Comparison of ENCODE assay signal across 7 cellular contexts in the genomic region with DNA sequence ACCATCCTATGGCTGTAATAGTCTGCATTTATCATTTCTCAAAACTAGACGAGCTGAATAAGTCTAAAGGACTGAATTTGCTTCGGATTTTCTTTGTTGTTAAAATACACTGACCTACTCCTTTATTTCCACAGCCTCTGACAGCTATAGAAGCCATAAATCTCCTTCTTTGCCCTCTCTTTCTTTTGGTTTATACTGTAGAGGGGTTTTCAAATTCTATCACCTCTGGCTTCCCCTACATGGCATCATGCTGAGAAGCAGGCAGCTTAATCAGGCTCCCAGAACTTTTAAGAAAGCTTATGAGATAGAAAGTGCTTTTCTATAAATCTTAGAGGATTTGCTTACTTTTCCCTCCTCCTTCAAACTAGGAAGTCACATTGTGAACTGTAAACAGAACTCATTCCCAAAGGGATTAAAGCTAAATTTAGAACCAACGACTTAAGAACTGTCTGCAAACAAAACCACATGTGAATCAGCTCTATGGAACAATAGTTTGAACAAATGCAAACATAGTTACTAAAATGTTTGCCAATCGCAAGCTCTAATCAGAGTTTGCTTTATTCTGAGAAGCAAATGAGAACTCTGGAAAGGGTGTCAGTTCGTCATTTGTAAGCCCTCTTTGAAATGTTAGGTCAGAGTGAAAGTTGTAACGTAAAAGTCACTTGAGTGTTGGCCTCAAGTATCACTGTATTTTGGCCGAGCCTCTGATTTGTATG.
DNase-seq lines count a peak whose midpoint lies in the region; ATAC-seq, FAIRE-seq and TF ChIP-seq lines count a peak whose summit lies in the region.

No MANE protein-coding gene starts in this region.

- H3K27ac ChIP-seq in tibial nerve = peak overlapping the region in 3 of 4 donors; percentile 8 to 70 (median 55)

- no peaks in the 10 kb centered on the region for H3K9me3 ChIP-seq in tibial nerve

- no peak for TF ChIP-seq EP300 in tibial nerve (IDR thresholded peaks at IDR 0.05)

- H3K36me3 ChIP-seq in tibial nerve = no peaks in the 10 kb centered on the region

- TF ChIP-seq CTCF in tibial nerve (IDR thresholded peaks at IDR 0.05) = no peak

- H3K4me1 ChIP-seq in tibial nerve = peaks cover 0 to 25% (median 9%) of the 10 kb centered on the region in 4 donors

- H3K27me3 ChIP-seq in tibial nerve = no peaks in the 10 kb centered on the region

- peak overlapping the region in 1 of 4 donors; percentile 5 for H3K4me3 ChIP-seq in tibial nerve

- ATAC-seq in activated CD4-positive, CD25-positive, alpha-beta regulatory T cell treated with anti-CD3 and anti-CD28 coated beads, Interleukin-2, amount 50 U/mL, for 24 hours = no peak

- FAIRE-seq in islet of Langerhans (lab: Jason Lieb, UNC) = peak; percentile 98

- peak; percentile 81 for DNase-seq in HT-29 (ENCODE audit: low spot score)
- DNase-seq in amniotic stem cell (lab: John Stamatoyannopoulos, UW) = peak; percentile 13
- DNase-seq in tibial nerve (ENCODE audit: low spot score in 2 of 2) = no peak
- no peak for DNase-seq in iPS-NIHi7 (ENCODE audit: extremely low spot score)
- DNase-seq in 8988T = no peak

- WGBS in tibial nerve, 2 donors = 31 to 33% methylated on average over 7 of the region's 7 CpGs

- no peak for TF ChIP-seq POLR2A in tibial nerve (IDR thresholded peaks at IDR 0.05)

Comparison
In these comparisons a context has a peak if more than half of its experiments do, and no peak if none do; other contexts are left out.
1. DNase-seq: peak in HT-29 (single experiment) and amniotic stem cell (single experiment); none in tibial nerve (0 of 2), iPS-NIHi7 (single experiment) and 8988T (single experiment).